Comparison of ENCODE assay signal across 1 cellular context in genomic region chr4:709348-709747, GRCh38.
TF ChIP-seq lines count a peak whose summit lies in the region.

No MANE protein-coding gene starts in this region.

TF ChIP-seq in K562, 482 proteins besides CTCF, POLR2A, EP300 and RAD21:
- TF ChIP-seq ZBTB40 (IDR thresholded peaks at IDR 0.05) = no peak
- no peak for TF ChIP-seq ZBTB40 (CRISPR knock-in tag; IDR thresholded peaks at IDR 0.05)
- no peak for TF ChIP-seq CREB3 (tag; conservative IDR thresholded peaks at IDR 0.05; ENCODE audit: low read depth)
- TF ChIP-seq STAT5A (IDR thresholded peaks at IDR 0.05; ENCODE audit: borderline replicate concordance, low read length) = peak; percentile 14; the same call in 1 of the 2 replicates
- TF ChIP-seq ZNF24 (IDR thresholded peaks at IDR 0.05) = peak; percentile 98
